Comparison of ENCODE assay signal across 20 cellular contexts in genomic region chr7:37145682-37146081, GRCh38.
"Had no signal": no experiment of that assay in that cellular context is flagged by ENCODE, and none has a peak within 500 bp of the region (broad histone marks: within the 10 kb centered on the region; RNA-seq: fewer than 3 reads in every experiment).

No MANE protein-coding gene starts in this region.

- H2AFZ ChIP-seq: neural progenitor cell had no signal

- H3K4me1 ChIP-seq: lower lobe of right lung had no signal

- FAIRE-seq: endometrium, frontal cortex, keratinocyte, small intestine had no signal

- H3K4me1 Mint-ChIP-seq: neural progenitor cell had no signal

- H3K36me3 ChIP-seq: left ventricle myocardium inferior, lower lobe of right lung, neural progenitor cell, ovary, right atrium auricular region, stomach had no signal

- ATAC-seq: esophagus mucosa; lower lobe of right lung; natural killer cell treated with Interleukin-12 subunit alpha and Interleukin-12 subunit beta and Interleukin-15 and Interleukin-18, amount 100 ng/mL, for 72 hours had no signal

- H3K4me3 Mint-ChIP-seq: natural killer cell treated with Interleukin-12 subunit alpha and Interleukin-12 subunit beta and Interleukin-15 and Interleukin-18, amount 100 ng/mL, for 72 hours; neural progenitor cell had no signal

- H3K4me3 ChIP-seq: coronary artery, left ventricle myocardium inferior, lower lobe of right lung, neural progenitor cell, ovary, right atrium auricular region, stomach had no signal

- H3K27me3 Mint-ChIP-seq: natural killer cell treated with Interleukin-12 subunit alpha and Interleukin-12 subunit beta and Interleukin-15 and Interleukin-18, amount 100 ng/mL, for 72 hours had no signal

- H3K9me3 ChIP-seq: ovary had no signal

- H3K4me2 ChIP-seq: neural progenitor cell had no signal

- DNase-seq: effector memory CD4-positive, alpha-beta T cell; left ventricle myocardium inferior; lower lobe of right lung; mesenchymal stem cell; midbrain; nucleus accumbens; ovary; stimulated activated CD4-positive, alpha-beta T cell treated with anti-CD3 and anti-CD28 coated beads, Interleukin-12 subunit alpha, Interleukin-12 subunit beta, amount 100 ng/mL, for 4 hours; stimulated activated naive CD4-positive, alpha-beta T cell; stomach; trophoblast cell had no signal

- H3K9ac ChIP-seq: neural progenitor cell had no signal

- H3K27me3 ChIP-seq: neural progenitor cell, ovary, right atrium auricular region, stomach had no signal

- H3K27ac ChIP-seq: coronary artery, left ventricle myocardium inferior, lower lobe of right lung, neural progenitor cell, ovary, right atrium auricular region, stomach had no signal

- H3K27ac Mint-ChIP-seq: natural killer cell treated with Interleukin-12 subunit alpha and Interleukin-12 subunit beta and Interleukin-15 and Interleukin-18, amount 100 ng/mL, for 72 hours; neural progenitor cell had no signal
